Comparison of ENCODE assay signal across 1 cellular context in the genomic region with DNA sequence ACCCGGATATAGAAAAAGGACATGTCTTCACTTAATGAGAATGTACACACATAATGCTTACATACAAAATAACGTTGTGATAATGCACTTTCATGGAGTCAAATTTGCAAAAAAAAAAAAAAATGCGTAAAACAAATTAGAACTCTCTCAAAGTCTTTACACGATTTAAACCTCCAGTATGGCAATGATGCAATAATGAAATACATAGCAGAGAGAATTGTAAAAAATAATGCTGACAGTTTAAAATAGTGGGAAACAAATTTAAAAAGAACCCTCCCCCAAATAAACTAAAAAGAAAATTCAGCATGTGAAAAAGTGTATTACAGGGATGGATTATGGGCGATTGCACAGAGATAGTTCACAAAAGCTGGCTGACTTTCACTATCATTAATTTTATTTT.
A peak's percentile ranks its signal among the peaks of the same experiment; 100 is the strongest.
TF ChIP-seq lines count a peak whose summit lies in the region.

No MANE protein-coding gene starts in this region.

TF ChIP-seq in HepG2, 621 proteins besides CTCF, POLR2A, EP300 and RAD21:
- TF ChIP-seq CCDC6 (CRISPR knock-in tag; IDR thresholded peaks at IDR 0.05) (no peak), MAFK (conservative IDR thresholded peaks at IDR 0.05 in 1 of 2, IDR thresholded peaks at IDR 0.05 in 1 of 2; ENCODE audit: low read length in 2 of 2) (peak; percentile 15 to 64; a peak in 2 of 4 replicates), MAFF (IDR thresholded peaks at IDR 0.05; ENCODE audit: low read depth, low read length) (peak; percentile 40; the same call in 1 of the 2 replicates), ZNF839 (CRISPR knock-in tag; IDR thresholded peaks at IDR 0.05; ENCODE audit: borderline replicate concordance) (no peak), ATF7 (IDR thresholded peaks at IDR 0.05) (peak; percentile 75), ATF7 (CRISPR knock-in tag; IDR thresholded peaks at IDR 0.05) (no peak)
